Comparison of ENCODE assay signal across 25 cellular contexts in genomic region chr9:108951578-108951977, GRCh38.
"Had no signal": no experiment of that assay in that cellular context is flagged by ENCODE, and none has a peak within 500 bp of the region (broad histone marks: within the 10 kb centered on the region; RNA-seq: fewer than 3 reads in every experiment).

No MANE protein-coding gene starts in this region.

- H3K4me3 ChIP-seq: breast epithelium, dorsolateral prefrontal cortex, heart right ventricle, left lung, lower lobe of right lung, right atrium auricular region, suprapubic skin, tibial artery, upper lobe of right lung had no signal

- H3K36me3 ChIP-seq: breast epithelium, left lung, suprapubic skin had no signal

- H3K9me3 ChIP-seq: breast epithelium, heart right ventricle, left lung, lower lobe of right lung, right atrium auricular region, suprapubic skin, tibial artery, upper lobe of right lung had no signal

- H3K27ac ChIP-seq: breast epithelium, dorsolateral prefrontal cortex, left lung, lower lobe of right lung, right atrium auricular region, suprapubic skin, tibial artery, upper lobe of right lung, VCaP had no signal

- H3K4me1 ChIP-seq: breast epithelium had no signal

- DNase-seq: activated CD4-positive, alpha-beta memory T cell treated with anti-CD3 and anti-CD28 coated beads, Interleukin-2, amount 10 ng/mL, durations not matched to agents 7 days and 5 days; activated CD4-positive, alpha-beta T cell treated with anti-CD3 and anti-CD28 coated beads, Interleukin-2, amount 10 ng/mL, durations not matched to agents 24 days and 14 days; activated CD8-positive, alpha-beta memory T cell treated with anti-CD3 and anti-CD28 coated beads, Interleukin-2, amount 50 U/mL, for 48 hours; activated gamma-delta T cell treated with Interleukin-2 at 50 U/mL for 16 hours; activated naive CD4-positive, alpha-beta T cell treated with anti-CD3 and anti-CD28 coated beads, Interleukin-2, amount 50 U/mL, for 16 hours; activated T-cell treated with anti-CD3 and anti-CD28 coated beads, Interleukin-2, amount 50 U/mL, for 24 hours; amniotic stem cell; dorsolateral prefrontal cortex; effector memory CD4-positive, alpha-beta T cell; heart right ventricle; left lung; lower lobe of right lung; mesendoderm; stimulated activated CD4-positive, alpha-beta T cell treated with anti-CD3 and anti-CD28 coated beads, Interleukin-15, amount 100 ng/mL, for 24 hours; stimulated activated CD4-positive, alpha-beta T cell treated with anti-CD3 and anti-CD28 coated beads, Interleukin-2, amount 100 ng/mL, for 24 hours; stimulated activated naive CD4-positive, alpha-beta T cell; T-helper 1 cell; tibial artery; upper lobe of right lung had no signal

- FAIRE-seq: colon had no signal

- ATAC-seq: heart right ventricle; left lung; lower lobe of right lung; natural killer cell treated with Interleukin-12 subunit alpha and Interleukin-12 subunit beta and Interleukin-15 and Interleukin-18, amount 100 ng/mL, for 72 hours; upper lobe of right lung had no signal

- H3K27me3 ChIP-seq: breast epithelium, dorsolateral prefrontal cortex, heart right ventricle, left lung, right atrium auricular region, suprapubic skin, tibial artery, upper lobe of right lung had no signal
